In genomic region chr9:128504485-128505413, GRCh38 we compare ENCODE assay signal across 1 cellular context.
TF ChIP-seq lines count a peak whose summit lies in the region.

Gene GLE1, plus strand, starts transcription at chr9:128504719. Its CDS starts 87 bp downstream, at chr9:128504806.

TF ChIP-seq in HepG2, 621 proteins besides CTCF, POLR2A, EP300 and RAD21 (continued from another document):
- TF ChIP-seq ZFP91 (CRISPR knock-in tag; IDR thresholded peaks at IDR 0.05; ENCODE audit: borderline replicate concordance) (peak; percentile 88; the same call in 1 of the 2 replicates), ZNF883 (CRISPR knock-in tag; IDR thresholded peaks at IDR 0.05; ENCODE audit: not compliant biosample characterization) (peak; percentile 67), ZNF556 (CRISPR knock-in tag; IDR thresholded peaks at IDR 0.05; ENCODE audit: borderline replicate concordance) (no peak; the same call in 1 of the 2 replicates), ZNF501 (CRISPR knock-in tag; IDR thresholded peaks at IDR 0.05) (peak; percentile 80), MED1 (CRISPR knock-in tag; IDR thresholded peaks at IDR 0.05) (peak; percentile 41; the same call in 1 of the 2 replicates), DNMT3B (CRISPR knock-in tag; conservative IDR thresholded peaks at IDR 0.05) (no peak), YY1 (IDR thresholded peaks at IDR 0.05; ENCODE audit: insufficient read depth, insufficient replicate concordance, low read depth, low read length) (peak; percentile 37), PAX8 (CRISPR knock-in tag; IDR thresholded peaks at IDR 0.05; ENCODE audit: borderline replicate concordance) (peak; percentile 46; the same call in 1 of the 2 replicates), STAG1 (CRISPR knock-in tag; IDR thresholded peaks at IDR 0.05) (peak; percentile 8; the same call in 1 of the 2 replicates), EED (CRISPR knock-in tag; IDR thresholded peaks at IDR 0.05) (peak; percentile 91), IRF2 (CRISPR knock-in tag; IDR thresholded peaks at IDR 0.05) (0 out of 2 replicates have a peak, but pooled peaks have one; percentile 40), RFX1 (IDR thresholded peaks at IDR 0.05) (no peak), ZNF761 (CRISPR knock-in tag; conservative IDR thresholded peaks at IDR 0.05) (peak; percentile 72; the same call in 1 of the 2 replicates), RXRA (CRISPR knock-in tag; IDR thresholded peaks at IDR 0.05) (peak; percentile 64), RFXAP (CRISPR knock-in tag; IDR thresholded peaks at IDR 0.05; ENCODE audit: borderline replicate concordance) (peak; percentile 84; the same call in 1 of the 2 replicates), ZNF224 (CRISPR knock-in tag; IDR thresholded peaks at IDR 0.05) (no peak), GPN1 (CRISPR knock-in tag; IDR thresholded peaks at IDR 0.05; ENCODE audit: borderline replicate concordance) (no peak), SNRNP70 (IDR thresholded peaks at IDR 0.05; ENCODE audit: low read depth, low read length) (no peak), SNAI1 (CRISPR knock-in tag; IDR thresholded peaks at IDR 0.05; ENCODE audit: borderline replicate concordance) (peak; percentile 66; the same call in 1 of the 2 replicates), ZNF430 (CRISPR knock-in tag; IDR thresholded peaks at IDR 0.05) (0 out of 2 replicates have a peak, but pooled peaks have one; percentile 57), BRCA1 (CRISPR knock-in tag; IDR thresholded peaks at IDR 0.05) (peak; percentile 92), ZNF878 (CRISPR knock-in tag; IDR thresholded peaks at IDR 0.05) (peak; percentile 44; the same call in 1 of the 2 replicates), ZFP41 (CRISPR knock-in tag; IDR thresholded peaks at IDR 0.05; ENCODE audit: borderline replicate concordance) (no peak), KLF11 (CRISPR knock-in tag; IDR thresholded peaks at IDR 0.05) (peak; percentile 86), JARID2 (CRISPR knock-in tag; IDR thresholded peaks at IDR 0.05; ENCODE audit: insufficient replicate concordance) (no peak), TMF1 (CRISPR knock-in tag; IDR thresholded peaks at IDR 0.05; ENCODE audit: low read depth) (no peak; the same call in 1 of the 2 replicates), UBTF (CRISPR knock-in tag; IDR thresholded peaks at IDR 0.05) (peak; percentile 79), ESRRA (CRISPR knock-in tag; IDR thresholded peaks at IDR 0.05; ENCODE audit: low read depth) (peak; percentile 76), FOSL1 (CRISPR knock-in tag; IDR thresholded peaks at IDR 0.05; ENCODE audit: borderline replicate concordance) (no peak), ARNT2 (CRISPR knock-in tag; IDR thresholded peaks at IDR 0.05; ENCODE audit: low read depth) (peak; percentile 70; the same call in 1 of the 2 replicates), ZNF724P (CRISPR knock-in tag; IDR thresholded peaks at IDR 0.05; ENCODE audit: borderline replicate concordance) (no peak), CHD4 (IDR thresholded peaks at IDR 0.05; ENCODE audit: borderline replicate concordance, low read length) (no peak), IRX3 (CRISPR knock-in tag; IDR thresholded peaks at IDR 0.05; ENCODE audit: borderline replicate concordance, low read depth) (0 out of 2 replicates have a peak, but pooled peaks have one; percentile 36), ZNF225 (CRISPR knock-in tag; IDR thresholded peaks at IDR 0.05) (peak; percentile 90), ZNF891 (CRISPR knock-in tag; IDR thresholded peaks at IDR 0.05) (peak; percentile 56; the same call in 1 of the 2 replicates), KLF9 (CRISPR knock-in tag; IDR thresholded peaks at IDR 0.05; ENCODE audit: low read depth) (peak; percentile 59), SIN3B (IDR thresholded peaks at IDR 0.05; ENCODE audit: low read length) (peak; percentile 60; the same call in 1 of the 2 replicates), FOXC1 (CRISPR knock-in tag; IDR thresholded peaks at IDR 0.05; ENCODE audit: borderline replicate concordance) (peak; percentile 83; the same call in 1 of the 2 replicates), ZNF251 (CRISPR knock-in tag; IDR thresholded peaks at IDR 0.05) (0 out of 2 replicates have a peak, but pooled peaks have one; percentile 4), ZHX1 (CRISPR knock-in tag; IDR thresholded peaks at IDR 0.05; ENCODE audit: low read depth) (0 out of 2 replicates have a peak, but pooled peaks have one; percentile 40), HOXA5 (CRISPR knock-in tag; IDR thresholded peaks at IDR 0.05) (peak; percentile 93), PHF5A (CRISPR knock-in tag; IDR thresholded peaks at IDR 0.05; ENCODE audit: low read depth, unreplicated experiment) (no peak), ZNF562 (CRISPR knock-in tag; IDR thresholded peaks at IDR 0.05; ENCODE audit: borderline replicate concordance) (no peak), KDM6A (CRISPR knock-in tag; IDR thresholded peaks at IDR 0.05; ENCODE audit: low read depth) (no peak), NR1H2 (CRISPR knock-in tag; IDR thresholded peaks at IDR 0.05; ENCODE audit: borderline replicate concordance, low read depth) (0 out of 2 replicates have a peak, but pooled peaks have one; percentile 47), NCOA5 (CRISPR knock-in tag; IDR thresholded peaks at IDR 0.05) (no peak), REPIN1 (CRISPR knock-in tag; IDR thresholded peaks at IDR 0.05; ENCODE audit: borderline replicate concordance, low read depth) (peak; percentile 41; the same call in 1 of the 2 replicates)
- TF ChIP-seq, protein P1, sequence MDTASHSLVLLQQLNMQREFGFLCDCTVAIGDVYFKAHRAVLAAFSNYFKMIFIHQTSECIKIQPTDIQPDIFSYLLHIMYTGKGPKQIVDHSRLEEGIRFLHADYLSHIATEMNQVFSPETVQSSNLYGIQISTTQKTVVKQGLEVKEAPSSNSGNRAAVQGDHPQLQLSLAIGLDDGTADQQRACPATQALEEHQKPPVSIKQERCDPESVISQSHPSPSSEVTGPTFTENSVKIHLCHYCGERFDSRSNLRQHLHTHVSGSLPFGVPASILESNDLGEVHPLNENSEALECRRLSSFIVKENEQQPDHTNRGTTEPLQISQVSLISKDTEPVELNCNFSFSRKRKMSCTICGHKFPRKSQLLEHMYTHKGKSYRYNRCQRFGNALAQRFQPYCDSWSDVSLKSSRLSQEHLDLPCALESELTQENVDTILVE (CRISPR knock-in tag; IDR thresholded peaks at IDR 0.05): peak; percentile 62; the same call in 1 of the 2 replicates
